18 cellular contexts compared by ENCODE assay signal in genomic region chr4:76741663-76742020, GRCh38.
DNase-seq lines count a peak whose midpoint lies in the region; ATAC-seq and TF ChIP-seq lines count a peak whose summit lies in the region.
"Had no signal": no experiment of that assay in that cellular context is flagged by ENCODE, and none has a peak within 500 bp of the region (broad histone marks: within the 10 kb centered on the region; RNA-seq: fewer than 3 reads in every experiment).

No MANE protein-coding gene starts in this region.

- H3K4me3 Mint-ChIP-seq in HFFc6, result peak overlapping the region; percentile 73

- no peak overlapping the region for H3K27ac ChIP-seq in AG04450 (ENCODE audit: low read depth, low read length)
- peak overlapping the region; percentile 67 to 94 (median 90) for H3K27ac ChIP-seq in esophagus muscularis mucosa (replicated peaks in 1 of 4)
- no peak overlapping the region for H3K27ac ChIP-seq in neuronal stem cell (replicated peaks; ENCODE audit: low read length)
- no peak overlapping the region for H3K27ac ChIP-seq in left lung
- H3K27ac ChIP-seq: C4-2B had no signal

- TF ChIP-seq POLR2A in esophagus muscularis mucosa (IDR thresholded peaks at IDR 0.05; ENCODE audit: low read depth), result no peak

- H3K4me1 Mint-ChIP-seq in HFFc6 (ENCODE audit: low read depth), result peaks cover 83% of the 10 kb centered on the region

- peaks cover 2% of the 10 kb centered on the region; the same call in 1 of the 2 replicates for H3K27me3 Mint-ChIP-seq in HFFc6 (ENCODE audit: insufficient read depth)

- 96% methylated on average over 17 of the region's 26 CpGs for WGBS in esophagus muscularis mucosa
- no CpG with 5 or more reads among the region's 26 CpGs for WGBS in neuronal stem cell (ENCODE audit: extremely low coverage in 2 of 2, insufficient read length in 2 of 2, insufficient replicate concordance in 1 of 2), 2 donors

- intact Hi-C loops in esophagus muscularis mucosa (cut with DNase I) (no loop called here), left lung (cut with DNase I) (no loop called here)

- H3K79me1 ChIP-seq in neuronal stem cell (ENCODE audit: low read depth, low read length), result peaks cover 6% of the 10 kb centered on the region

- H2BK12ac ChIP-seq in neuronal stem cell (ENCODE audit: low read length), result no peak overlapping the region

- DNase-seq in AG04450 (ENCODE audit: low read depth, low spot score) (no peak), HFFc6 (no peak), esophagus muscularis mucosa (ENCODE audit: extremely low spot score) (no peak), neuronal stem cell (ENCODE audit: low spot score) (no peak), left lung (no peak), HuH-7.5 (ENCODE audit: low spot score) (no peak)
- DNase-seq in stimulated activated naive CD4-positive, alpha-beta T cell treated with Interleukin-2 at 50 U/mL for 16 hours (lab: John Stamatoyannopoulos, UW), result no peak
- DNase-seq: DMS 273 treated with DMSO at 0.1 percent for 48 hours, GDM1, NCI-H1436, NCI-H2029, NCI-H2171, NCI-H446, OCI-M1, SHP77 treated with DMSO at 0.1 percent for 48 hours had no signal

- peak overlapping the region; percentile 81 for H3K27ac Mint-ChIP-seq in HFFc6

- peaks cover 17% of the 10 kb centered on the region; the same call in 1 of the 2 replicates for H3K9me3 ChIP-seq in AG04450 (ENCODE audit: control insufficient read depth, insufficient read depth, low read length)
- no peaks in the 10 kb centered on the region for H3K9me3 ChIP-seq in esophagus muscularis mucosa
- H3K9me3 ChIP-seq in neuronal stem cell (replicated peaks in 1 of 2; ENCODE audit: control insufficient read depth in 2 of 2, insufficient read depth in 1 of 2, low read depth in 1 of 2, low read length in 2 of 2), result no peaks in the 10 kb centered on the region
- H3K9me3 ChIP-seq in left lung, result no peaks in the 10 kb centered on the region

- H3K36me3 Mint-ChIP-seq in HFFc6 (ENCODE audit: low read depth), result peaks cover 36% of the 10 kb centered on the region

- H3K18ac ChIP-seq in neuronal stem cell (ENCODE audit: low read length), result peak overlapping the region; percentile 71

- H3K9me3 Mint-ChIP-seq in HFFc6, result peaks cover 5% of the 10 kb centered on the region

- no peak overlapping the region for H3K4ac ChIP-seq in neuronal stem cell (ENCODE audit: low read length)

- TF ChIP-seq CTCF in AG04450 (IDR thresholded peaks at IDR 0.05; ENCODE audit: low read depth, low read length), result no peak
- no peak for TF ChIP-seq CTCF in HFFc6 (IDR thresholded peaks at IDR 0.05)
- TF ChIP-seq CTCF in esophagus muscularis mucosa (IDR thresholded peaks at IDR 0.05), result no peak
- no peak for TF ChIP-seq CTCF in left lung (IDR thresholded peaks at IDR 0.05)

- H4K8ac ChIP-seq in neuronal stem cell (ENCODE audit: low read depth, low read length), result no peak overlapping the region

- POLR2A ChIA-PET in AG04450 (lab: Yijun Ruan, JAX), result interaction anchor here (0.9 kb wide), 1 partner anchor 12 kb away, joined by 3 read pairs; no protein-coding TSS in a partner anchor

- H3K27me3 ChIP-seq in AG04450 (ENCODE audit: control insufficient read depth, insufficient read depth, low read length) (no peaks in the 10 kb centered on the region), esophagus muscularis mucosa (no peaks in the 10 kb centered on the region), neuronal stem cell (ENCODE audit: control insufficient read depth in 3 of 3, insufficient read depth in 3 of 3, low read depth in 1 of 3, low read length in 3 of 3) (no peaks in the 10 kb centered on the region), left lung (no peaks in the 10 kb centered on the region)

- no peak overlapping the region for H4K91ac ChIP-seq in neuronal stem cell (ENCODE audit: low read depth, low read length, poor library complexity)

- no peak overlapping the region for H3K14ac ChIP-seq in neuronal stem cell (ENCODE audit: low read length)

- H2AK5ac ChIP-seq in neuronal stem cell (ENCODE audit: low read depth, low read length), result no peak overlapping the region

- H3K4me3 ChIP-seq in AG04450 (ENCODE audit: low read depth, low read length) (peak overlapping the region; percentile 15; the same call in 1 of the 2 replicates), esophagus muscularis mucosa (peak overlapping the region; percentile 22 to 39 (median 24)), neuronal stem cell (ENCODE audit: low read length in 2 of 2) (no peak overlapping the region), left lung (no peak overlapping the region)
- H3K4me3 ChIP-seq: K562 had no signal

- H3K4me2 ChIP-seq in neuronal stem cell (ENCODE audit: insufficient read depth, low read length, poor library complexity, severe bottlenecking), result no peak overlapping the region

- H3K23ac ChIP-seq in neuronal stem cell (ENCODE audit: low read depth, low read length, poor library complexity), result no peak overlapping the region

- peak overlapping the region; percentile 58 for H2BK5ac ChIP-seq in neuronal stem cell (ENCODE audit: low read length)

- H3K36me3 ChIP-seq in esophagus muscularis mucosa, result peaks cover 0 to 11% (median 5%) of the 10 kb centered on the region in 4 donors
- H3K36me3 ChIP-seq in neuronal stem cell (replicated peaks in 1 of 2; ENCODE audit: control insufficient read depth in 2 of 2, insufficient read depth in 2 of 2, low read length in 2 of 2), result peaks cover 23 to 98% of the 10 kb centered on the region in 2 donors
- peaks cover 0 to 30% of the 10 kb centered on the region in 2 donors for H3K36me3 ChIP-seq in left lung

- H2AFZ ChIP-seq in neuronal stem cell (ENCODE audit: low read length), result no peak overlapping the region

- peaks cover 18 to 92% (median 87%) of the 10 kb centered on the region in 4 donors for H3K4me1 ChIP-seq in esophagus muscularis mucosa
- peaks cover 3 to 8% of the 10 kb centered on the region in 2 donors for H3K4me1 ChIP-seq in neuronal stem cell (ENCODE audit: control insufficient read depth in 2 of 2, insufficient read depth in 1 of 2, low read depth in 1 of 2, low read length in 2 of 2)
- peaks cover 0 to 9% of the 10 kb centered on the region in 2 donors for H3K4me1 ChIP-seq in left lung

- CTCF ChIA-PET in AG04450 (lab: Charles Lee), result interaction anchor here (0.6 kb wide), 1 partner anchor 307 kb away, joined by 3 read pairs; no protein-coding TSS in a partner anchor

- no peak overlapping the region for H2BK120ac ChIP-seq in neuronal stem cell (ENCODE audit: low read depth, low read length)

- no peak for TF ChIP-seq EP300 in esophagus muscularis mucosa (IDR thresholded peaks at IDR 0.05)

- no peak overlapping the region for H3K9ac ChIP-seq in neuronal stem cell (ENCODE audit: low read depth, low read length, poor library complexity)

- H2BK15ac ChIP-seq in neuronal stem cell (ENCODE audit: low read length), result no peak overlapping the region

- ATAC-seq in HG03045 (IDR thresholded peaks at IDR 0.05; ENCODE audit: unreplicated experiment) (no peak), left lung (no peak)

Comparison
In these comparisons a context has a peak if more than half of its experiments do, and no peak if none do; other contexts are left out.
1. H3K27ac ChIP-seq: peak in esophagus muscularis mucosa (4 of 4); none in AG04450 (single experiment), neuronal stem cell (single experiment) and left lung (0 of 2).
2. H3K4me3 ChIP-seq: peak in AG04450 (single experiment) and esophagus muscularis mucosa (4 of 4); none in neuronal stem cell (0 of 2) and left lung (0 of 2).